Comparison of ENCODE assay signal across 8 cellular contexts in genomic region chr17:40340880-40341807, GRCh38. TPM values are rescaled to one million over a fixed set of nuclear protein-coding genes. Genes with fewer than 3 reads are reported as not detected.
DNase-seq lines count a peak whose midpoint lies in the region; ATAC-seq and TF ChIP-seq lines count a peak whose summit lies in the region.

No MANE protein-coding gene starts in this region.

- peaks cover 43% of the 10 kb centered on the region for H3K4me1 ChIP-seq in thymus (ENCODE audit: control insufficient read depth, insufficient read depth, low read length)

- H3K36me3 ChIP-seq in thymus (ENCODE audit: control insufficient read depth, insufficient read depth): no peaks in the 10 kb centered on the region

- WGBS in thymus: 2% methylated on average over 55 of the region's 55 CpGs

- peaks cover 71% of the 10 kb centered on the region for H3K4me1 Mint-ChIP-seq in activated naive CD4-positive, alpha-beta T cell treated with anti-CD3 and anti-CD28 coated beads for 36 hours (ENCODE audit: low read depth)

- POLR2A ChIA-PET in RWPE1 (lab: Yijun Ruan, JAX; ENCODE audit: low non-redundant PET): interaction anchor here (1.0 kb wide), 1 partner anchor 27 kb away, joined by 3 read pairs; no protein-coding TSS in a partner anchor

- H3K27ac ChIP-seq in RWPE1 (peak overlapping the region; percentile 96), thymus (ENCODE audit: low read depth) (peak overlapping the region; percentile 78)

- ATAC-seq in HG03558 (IDR thresholded peaks at IDR 0.05; ENCODE audit: extremely low read depth, unreplicated experiment) (peak; percentile 44), omental fat pad (ENCODE audit: low FRiP score) (peak; percentile 49)

- no peaks in the 10 kb centered on the region for H3K9me3 Mint-ChIP-seq in activated naive CD4-positive, alpha-beta T cell treated with anti-CD3 and anti-CD28 coated beads for 36 hours

- H3K36me3 Mint-ChIP-seq in activated naive CD4-positive, alpha-beta T cell treated with anti-CD3 and anti-CD28 coated beads for 36 hours (ENCODE audit: low read depth): peaks cover 5% of the 10 kb centered on the region

- intact Hi-C loops in activated naive CD4-positive, alpha-beta T cell treated with anti-CD3 and anti-CD28 coated beads for 36 hours (cut with micrococcal nuclease): loop anchor here (1.0 kb wide), 2 partner anchors 19 to 38 kb away; no protein-coding TSS in a partner anchor

- no peaks in the 10 kb centered on the region for H3K27me3 Mint-ChIP-seq in activated naive CD4-positive, alpha-beta T cell treated with anti-CD3 and anti-CD28 coated beads for 36 hours (ENCODE audit: low read depth)

- H3K27ac Mint-ChIP-seq in activated naive CD4-positive, alpha-beta T cell treated with anti-CD3 and anti-CD28 coated beads for 36 hours: peak overlapping the region; percentile 61

- peaks cover 19% of the 10 kb centered on the region for H3K27me3 ChIP-seq in thymus (ENCODE audit: control insufficient read depth, insufficient read depth)

- H3K9me3 ChIP-seq in thymus (ENCODE audit: control insufficient read depth): no peaks in the 10 kb centered on the region

- peak overlapping the region; percentile 82 for H3K4me3 ChIP-seq in AG10803 (ENCODE audit: low read length)
- peak overlapping the region; percentile 87 for H3K4me3 ChIP-seq in thymus (ENCODE audit: low read length)

- no peak for TF ChIP-seq CTCF in AG10803 (conservative IDR thresholded peaks at IDR 0.05; ENCODE audit: low read length)
- TF ChIP-seq CTCF in RWPE1 (conservative IDR thresholded peaks at IDR 0.05; ENCODE audit: low read depth): no peak
- no peak for TF ChIP-seq CTCF in omental fat pad (IDR thresholded peaks at IDR 0.05)

- H3K4me3 Mint-ChIP-seq in activated naive CD4-positive, alpha-beta T cell treated with anti-CD3 and anti-CD28 coated beads for 36 hours: peak overlapping the region; percentile 38

- CTCF ChIA-PET in RWPE1 (lab: Yijun Ruan, JAX): interaction anchor here (0.6 kb wide), 3 partner anchors 11 to 1322 kb away, joined by 3 read pairs; no protein-coding TSS in a partner anchor
- CTCF ChIA-PET in activated naive CD4-positive, alpha-beta T cell treated with anti-CD3 and anti-CD28 coated beads for 36 hours (lab: Charles Lee): interaction anchor here (0.7 to 2.7 kb wide), 6 partner anchors 10 to 139 kb away, joined by 3 to 11 read pairs (median 4); no protein-coding TSS in a partner anchor

- peak; percentile 70 for DNase-seq in AG10803 (ENCODE audit: low read depth)
- peak; percentile 81 for DNase-seq in GM19238 (ENCODE audit: insufficient read length, low spot score)
- peak; percentile 68 for DNase-seq in RWPE1 (ENCODE audit: low spot score)
- DNase-seq in activated naive CD4-positive, alpha-beta T cell treated with anti-CD3 and anti-CD28 coated beads for 36 hours: peak; percentile 91
- peak; percentile 63 for DNase-seq in globus pallidus (ENCODE audit: low spot score)
- DNase-seq in omental fat pad (ENCODE audit: low spot score): peak; percentile 67

RNA-seq across cellular contexts. Expression of gene GJD3, which starts 23.4 kb away (rescaled TPM):
- not detected for total RNA-seq in activated naive CD4-positive, alpha-beta T cell treated with anti-CD3 and anti-CD28 coated beads for 36 hours
- 1 to 10 TPM in 1 of 4 donors, under 1 TPM in 1, not detected in 2; 0.60 to 2.0 TPM for total RNA-seq in omental fat pad
- 0.34 TPM for polyA plus RNA-seq in thymus

RNA-seq across cellular contexts. Expression of gene RARA, which starts 32.2 kb away (rescaled TPM):
- total RNA-seq in activated naive CD4-positive, alpha-beta T cell treated with anti-CD3 and anti-CD28 coated beads for 36 hours: 10 to 100 TPM; 16.9 to 18.5 TPM
- total RNA-seq in omental fat pad: 10 to 100 TPM; 26.7 to 61.5 (median 35.9) TPM
- polyA plus RNA-seq in thymus: 17.1 TPM

RNA-seq across cellular contexts. Expression of gene CDC6, which starts 53.5 kb away (rescaled TPM):
- total RNA-seq in activated naive CD4-positive, alpha-beta T cell treated with anti-CD3 and anti-CD28 coated beads for 36 hours: 10 to 100 TPM; 86.5 to 90.4 TPM
- total RNA-seq in omental fat pad: 1 to 10 TPM in 2 of 4 donors, under 1 TPM in 2; 0.56 to 4.3 (median 1.7) TPM
- polyA plus RNA-seq in thymus: 1.3 TPM

Comparison
In these comparisons a context has a peak if more than half of its experiments do, and no peak if none do; other contexts are left out.
1. Peak in every context shown above with its lines: DNase-seq, ATAC-seq, H3K4me3 ChIP-seq and H3K27ac ChIP-seq.
2. RNA of gene CDC6, which starts 53.5 kb away (total RNA-seq): 86.5 to 90.4 TPM in activated naive CD4-positive, alpha-beta T cell treated with anti-CD3 and anti-CD28 coated beads for 36 hours; 0.56 to 4.3 TPM in omental fat pad; every median in the first group is over 10 times any median in the second.